ENCODE assay signal across 11 cellular contexts in the genomic region with DNA sequence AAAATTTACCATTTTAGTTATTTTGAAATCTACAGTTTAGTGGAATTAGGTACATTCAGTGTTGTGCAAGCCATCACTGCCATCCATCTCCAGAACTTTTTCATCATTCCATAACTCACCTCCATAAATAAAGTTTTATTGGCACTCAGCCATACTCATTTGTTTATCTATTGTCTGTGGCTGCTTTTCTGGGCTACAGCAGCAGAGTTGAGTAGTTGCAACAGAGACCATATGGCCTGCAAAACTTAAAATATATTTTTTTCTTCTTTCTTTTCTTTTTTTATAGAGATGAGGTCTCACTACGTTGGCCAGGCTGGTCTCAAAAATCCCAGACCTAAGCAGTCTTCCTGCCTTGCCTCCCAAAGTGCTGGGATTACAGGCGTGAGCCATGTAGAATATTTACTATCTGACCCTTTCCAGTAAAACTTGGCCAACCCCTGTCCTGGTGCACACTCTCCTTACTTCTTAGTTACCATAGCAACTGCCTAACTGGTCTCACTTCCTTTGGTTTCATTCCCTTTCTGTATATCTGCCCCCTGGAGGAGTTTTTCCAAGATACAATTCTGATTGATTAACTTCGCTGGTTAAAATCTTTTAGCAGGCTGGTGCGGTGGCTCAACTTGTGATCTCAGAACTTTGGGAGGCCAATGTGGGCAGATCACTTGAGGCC.
DNase-seq lines count a peak whose midpoint lies in the region; ATAC-seq, FAIRE-seq and TF ChIP-seq lines count a peak whose summit lies in the region.
"Had no signal": no experiment of that assay in that cellular context is flagged by ENCODE, and none has a peak within 500 bp of the region (broad histone marks: within the 10 kb centered on the region; RNA-seq: fewer than 3 reads in every experiment).

No MANE protein-coding gene starts in this region.

- no peak overlapping the region for H3K27ac ChIP-seq in A673 (ENCODE audit: low read depth, low read length, poor library complexity, severe bottlenecking)
- H3K27ac ChIP-seq: epithelial cell of prostate had no signal

- peak; percentile 28; the same call in 1 of the 2 replicates for TF ChIP-seq CTCF in A673 (conservative IDR thresholded peaks at IDR 0.05; ENCODE audit: low read depth, low read length)

- no TSS peak for BruUV-seq in A673 (replicated peaks; lab: Mats Ljungman, UMichigan)

- POLR2A ChIA-PET in A673 (lab: Charles Lee; ENCODE audit: low non-redundant PET), result no interaction called here

- TF ChIP-seq POLR2A in H54 (IDR thresholded peaks at IDR 0.05; ENCODE audit: low read depth, low read length), result no peak

- intact Hi-C loops in A673 (cut with micrococcal nuclease; ENCODE audit: unreplicated experiment), result no loop called here

- H3K27me3 ChIP-seq in A673 (replicated peaks; ENCODE audit: insufficient read depth, low read depth, low read length, poor library complexity), result no peaks in the 10 kb centered on the region

- DNase-seq in A673 (ENCODE audit: low spot score), result peak; percentile 52
- peak; percentile 38 for DNase-seq in H54 (ENCODE audit: insufficient read length, low spot score)
- peak; percentile 94 for DNase-seq in amniotic epithelial cell (ENCODE audit: low read depth)
- DNase-seq in iPS-NIHi11 (ENCODE audit: low spot score), result peak; percentile 65
- no peak for DNase-seq in SHP77 treated with DMSO at 0.1 percent for 48 hours (lab: John Stamatoyannopoulos, UW)
- DNase-seq in DMS53 (lab: John Stamatoyannopoulos, UW), result no peak
- DNase-seq: NCI-H1417 had no signal

- CTCF ChIA-PET in A673 (lab: Charles Lee), result no interaction called here

- H3K4me1 ChIP-seq in A673 (ENCODE audit: insufficient read depth, low read length, poor library complexity, severe bottlenecking), result peaks cover 39% of the 10 kb centered on the region

- FAIRE-seq in H54 (lab: Jason Lieb, UNC), result no peak

- H3K4me3 ChIP-seq in A673 (ENCODE audit: low read depth, low read length, poor library complexity, severe bottlenecking), result no peak overlapping the region

- ATAC-seq in GM18867 (IDR thresholded peaks at IDR 0.05; ENCODE audit: unreplicated experiment) (no peak), esophagus mucosa (no peak)
- ATAC-seq: natural killer cell treated with Interleukin-12 subunit alpha and Interleukin-12 subunit beta and Interleukin-15 and Interleukin-18, amount 100 ng/mL, for 72 hours had no signal

- H3K36me3 ChIP-seq in A673 (ENCODE audit: insufficient read depth, low read length, poor library complexity, severe bottlenecking), result no peaks in the 10 kb centered on the region

- no peaks in the 10 kb centered on the region for H3K9me3 ChIP-seq in A673 (ENCODE audit: low read depth, low read length, poor library complexity, severe bottlenecking)

Comparison
In these comparisons a context has a peak if more than half of its experiments do, and no peak if none do; other contexts are left out.
1. DNase-seq: peak in A673 (single experiment), H54 (single experiment), amniotic epithelial cell (single experiment) and iPS-NIHi11 (single experiment); none in SHP77 treated with DMSO at 0.1 percent for 48 hours (single experiment) and DMS53 (single experiment).